Comparison of ENCODE assay signal across 14 cellular contexts in genomic region chr9:128713941-128714573, GRCh38.
"Had no signal": no experiment of that assay in that cellular context is flagged by ENCODE, and none has a peak within 500 bp of the region (broad histone marks: within the 10 kb centered on the region; RNA-seq: fewer than 3 reads in every experiment).

No MANE protein-coding gene starts in this region.

- H3K9me3 ChIP-seq: pancreas had no signal

- H3K4me3 ChIP-seq: pancreas, skin epidermis had no signal

- H3K9me3 Mint-ChIP-seq: naive B cell had no signal

- H3K36me3 Mint-ChIP-seq: naive B cell had no signal

- H3K27me3 ChIP-seq: foreskin keratinocyte, pancreas had no signal

- H3K4me1 ChIP-seq: foreskin keratinocyte, pancreas had no signal

- H3K27ac ChIP-seq: foreskin keratinocyte, pancreas, skin epidermis had no signal

- H3K27me3 Mint-ChIP-seq: naive B cell had no signal

- ATAC-seq: foreskin keratinocyte, pancreas had no signal

- H3K4me3 Mint-ChIP-seq: naive B cell had no signal

- H3K36me3 ChIP-seq: pancreas had no signal

- DNase-seq: activated CD4-positive, alpha-beta T cell treated with anti-CD3 and anti-CD28 coated beads, Interleukin-2, amount 50 U/mL, for 1 hour; activated CD8-positive, alpha-beta memory T cell treated with anti-CD3 and anti-CD28 coated beads for 24 hours; activated naive CD4-positive, alpha-beta T cell; central memory CD4-positive, alpha-beta T cell; effector CD8-positive, alpha-beta T cell; foreskin keratinocyte; glutamatergic neuron; naive B cell; stimulated activated CD4-positive, alpha-beta T cell treated with anti-CD3 and anti-CD28 coated beads, Interleukin-4, amount 100 ng/mL, for 4 hours; stimulated activated CD8-positive, alpha-beta memory T cell treated with anti-CD3 and anti-CD28 coated beads, Interleukin-4, amount 100 ng/mL, for 48 hours; stimulated activated naive CD4-positive, alpha-beta T cell treated with Interleukin-2 at 50 U/mL for 16 hours; trophoblast cell had no signal
